ENCODE assay signal across 8 cellular contexts in the genomic region with DNA sequence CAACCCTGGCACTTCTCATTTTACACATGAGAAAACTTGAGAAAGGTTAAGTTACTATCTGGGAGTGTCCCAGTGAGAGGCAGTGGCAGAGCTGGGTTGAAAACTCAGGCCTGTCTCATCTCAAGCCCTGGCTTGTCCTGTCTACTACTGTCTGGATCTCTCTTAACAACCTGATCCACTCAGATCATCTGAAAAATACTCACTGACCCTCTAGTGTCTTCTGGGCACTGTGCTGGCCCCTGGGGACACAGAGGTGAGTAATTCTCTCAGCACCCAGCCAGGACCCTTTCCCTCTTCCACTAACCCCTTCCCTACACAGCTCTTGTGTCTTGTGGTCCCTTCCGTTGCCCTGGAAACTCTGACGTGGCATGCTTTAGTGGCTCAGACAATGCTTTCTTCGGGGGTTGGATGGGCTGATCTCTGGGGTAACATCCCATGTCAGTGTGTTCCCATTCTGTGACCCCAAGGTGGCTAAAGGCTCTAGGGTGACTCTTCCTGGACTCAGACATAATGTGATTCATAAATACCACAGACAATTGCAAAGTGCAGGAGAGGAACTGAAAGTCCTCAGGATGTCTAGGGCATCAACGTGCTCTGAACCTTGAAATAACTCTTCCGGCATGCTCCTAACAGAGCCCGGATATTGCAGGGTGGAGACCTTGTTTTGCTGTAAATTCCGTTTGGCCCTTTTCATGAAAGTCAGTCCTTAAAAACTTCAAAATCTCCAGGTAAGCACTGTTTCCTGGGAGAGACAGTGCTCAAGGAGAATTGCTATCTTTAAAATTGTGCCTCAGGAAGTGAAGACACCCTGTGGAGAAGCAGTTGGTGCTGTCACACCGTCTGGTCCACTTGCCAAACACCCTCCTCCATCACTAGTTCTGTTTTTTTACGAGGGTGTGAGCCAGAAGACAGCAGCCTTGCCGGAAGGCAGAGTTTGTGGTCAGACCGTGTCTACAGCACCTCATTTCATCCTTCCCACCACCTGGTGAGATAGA. TPM values are rescaled to one million over a fixed set of nuclear protein-coding genes. Genes with fewer than 3 reads are reported as not detected.
DNase-seq lines count a peak whose midpoint lies in the region; ATAC-seq and TF ChIP-seq lines count a peak whose summit lies in the region.

No MANE protein-coding gene starts in this region.

- no peak for TF ChIP-seq POLR2A in ovary (IDR thresholded peaks at IDR 0.05)

- no peak for TF ChIP-seq EP300 in ovary (IDR thresholded peaks at IDR 0.05)

- peaks cover 80% of the 10 kb centered on the region for H3K4me1 Mint-ChIP-seq in activated naive CD8-positive, alpha-beta T cell (ENCODE audit: low read depth)

- no peaks in the 10 kb centered on the region for H3K9me3 ChIP-seq in ovary

- no peaks in the 10 kb centered on the region for H3K36me3 ChIP-seq in ovary

- no peaks in the 10 kb centered on the region for H3K4me1 ChIP-seq in ovary (ENCODE audit: insufficient read depth)

- no peak for TF ChIP-seq CTCF in ovary (IDR thresholded peaks at IDR 0.05)

- H3K27ac Mint-ChIP-seq in activated naive CD8-positive, alpha-beta T cell = peak overlapping the region; percentile 100

- H3K36me3 Mint-ChIP-seq in activated naive CD8-positive, alpha-beta T cell = peaks cover 10% of the 10 kb centered on the region

- no peak overlapping the region for H3K27ac ChIP-seq in ovary

- H3K4me3 ChIP-seq in ovary = no peak overlapping the region

- H3K4me3 Mint-ChIP-seq in activated naive CD8-positive, alpha-beta T cell = peak overlapping the region; percentile 83

- ATAC-seq in GM18909 (IDR thresholded peaks at IDR 0.05; ENCODE audit: poor library complexity, unreplicated experiment) (peak; percentile 86), HG02981 (IDR thresholded peaks at IDR 0.05; ENCODE audit: unreplicated experiment) (peak; percentile 80)

- WGBS in ovary, 3 donors = 78 to 83% (median 81%) methylated on average over 11 of the region's 11 CpGs

- no peaks in the 10 kb centered on the region for H3K9me3 Mint-ChIP-seq in activated naive CD8-positive, alpha-beta T cell (ENCODE audit: low read depth)

- H3K27me3 Mint-ChIP-seq in activated naive CD8-positive, alpha-beta T cell = no peaks in the 10 kb centered on the region

- DNase-seq in SIG-M5 treated with dmso at 0.1 percent for 504 hours (lab: John Stamatoyannopoulos, UW; ENCODE audit: unreplicated experiment) (peak; percentile 98), putamen (ENCODE audit: low spot score) (no peak), ovary (no peak), DMS79 treated with DMSO at 0.1 percent for 48 hours (lab: John Stamatoyannopoulos, UW) (no peak)
- DNase-seq in stimulated activated CD4-positive, alpha-beta T cell treated with anti-CD3 and anti-CD28 coated beads, Interleukin-12 subunit alpha, Interleukin-12 subunit beta, amount 100 ng/mL, for 24 hours (ENCODE audit: low read depth in 2 of 2) = peak; percentile 34 to 51

- intact Hi-C loops in ovary (cut with DNase I) = no loop called here

- no peaks in the 10 kb centered on the region for H3K27me3 ChIP-seq in ovary

RNA-seq across cellular contexts. Expression of gene SHISAL2A, which starts 4.0 kb away (rescaled TPM):
- total RNA-seq in ovary = under 1 TPM in 4 of 7 donors, not detected in 3; 0.12 to 0.69 (median 0.34) TPM
- not detected for polyA plus RNA-seq in ovary

RNA-seq across cellular contexts. Expression of gene GPX7, which starts 34.8 kb away (rescaled TPM):
- total RNA-seq in ovary = 10 to 100 TPM; 10.3 to 22.1 (median 13.1) TPM
- polyA plus RNA-seq in ovary = 10 to 100 TPM; 23.1 to 23.7 TPM

Comparison
In these comparisons a context has a peak if more than half of its experiments do, and no peak if none do; other contexts are left out.
1. DNase-seq: peak in SIG-M5 treated with dmso at 0.1 percent for 504 hours (single experiment) and stimulated activated CD4-positive, alpha-beta T cell treated with anti-CD3 and anti-CD28 coated beads, Interleukin-12 subunit alpha, Interleukin-12 subunit beta, amount 100 ng/mL, for 24 hours (2 of 2); none in putamen (single experiment), ovary (0 of 5) and DMS79 treated with DMSO at 0.1 percent for 48 hours (single experiment).